ENCODE assay signal across 17 cellular contexts in genomic region chr2:219491278-219491967, GRCh38. TPM values are rescaled to one million over a fixed set of nuclear protein-coding genes. Genes with fewer than 3 reads are reported as not detected.
DNase-seq lines count a peak whose midpoint lies in the region; ATAC-seq, FAIRE-seq and TF ChIP-seq lines count a peak whose summit lies in the region.
"Had no signal": no experiment of that assay in that cellular context is flagged by ENCODE, and none has a peak within 500 bp of the region (broad histone marks: within the 10 kb centered on the region; RNA-seq: fewer than 3 reads in every experiment).

No MANE protein-coding gene starts in this region.

- H2BK120ac ChIP-seq in trophoblast cell (ENCODE audit: insufficient read depth, low read length, poor library complexity): no peak overlapping the region

- intact Hi-C loops in cardiac septum (cut with DNase I) (no loop called here), left cardiac atrium (cut with DNase I) (no loop called here)

- ATAC-seq in left cardiac atrium (peak; percentile 6 to 31), HG03045 (IDR thresholded peaks at IDR 0.05; ENCODE audit: unreplicated experiment) (no peak)

- H4K91ac ChIP-seq in trophoblast cell (ENCODE audit: low read depth, low read length): no peak overlapping the region

- H3K14ac ChIP-seq in trophoblast cell (ENCODE audit: low read length): no peak overlapping the region

- H2AFZ ChIP-seq in trophoblast cell (ENCODE audit: insufficient read depth, low read length, poor library complexity): no peak overlapping the region

- H3K36me3 ChIP-seq in cardiac muscle cell: peaks cover 34% of the 10 kb centered on the region
- no peaks in the 10 kb centered on the region for H3K36me3 ChIP-seq in trophoblast cell (ENCODE audit: control insufficient read depth in 1 of 2, insufficient read depth in 2 of 2, low read length in 2 of 2)
- H3K36me3 ChIP-seq: BLaER1 treated with 17β-estradiol and CSF1 and Interleukin-3, amounts not matched to agents 10 nM and 100 nM had no signal

- no peak overlapping the region for H4K12ac ChIP-seq in trophoblast cell (ENCODE audit: low read depth, low read length)

- no peak overlapping the region for H2BK12ac ChIP-seq in trophoblast cell (ENCODE audit: low read length)

- no peaks in the 10 kb centered on the region for H3K79me2 ChIP-seq in trophoblast cell (ENCODE audit: control insufficient read depth, insufficient read depth, low read length, poor library complexity)

- H3K4me2 ChIP-seq in trophoblast cell (ENCODE audit: low read length): no peak overlapping the region
- H3K4me2 ChIP-seq: BLaER1 treated with 17β-estradiol and CSF1 and Interleukin-3, amounts not matched to agents 10 nM and 100 nM had no signal

- DNase-seq in cardiac muscle cell (ENCODE audit: low read depth in 1 of 2, low spot score in 1 of 2) (no peak), cardiac septum (ENCODE audit: low spot score) (no peak), left cardiac atrium (no peak), trophoblast cell (no peak), frontal cortex (ENCODE audit: low spot score in 2 of 2) (no peak), H4 (ENCODE audit: low spot score) (no peak)
- DNase-seq in stimulated activated CD4-positive, alpha-beta T cell treated with anti-CD3 and anti-CD28 coated beads, Interleukin-12 subunit alpha, Interleukin-12 subunit beta, amount 100 ng/mL, for 4 hours: no peak
- DNase-seq: ACHN; Calu3; CD4-positive, CD25-positive, alpha-beta regulatory T cell; DMS79; H7 had no signal

- no peaks in the 10 kb centered on the region for H3K79me1 ChIP-seq in trophoblast cell (ENCODE audit: low read length)

- H3K9me3 ChIP-seq in cardiac muscle cell (ENCODE audit: low read depth): no peaks in the 10 kb centered on the region
- H3K9me3 ChIP-seq in trophoblast cell (ENCODE audit: insufficient read depth, low read depth, low read length): no peaks in the 10 kb centered on the region
- H3K9me3 ChIP-seq: BLaER1 treated with 17β-estradiol and CSF1 and Interleukin-3, amounts not matched to agents 10 nM and 100 nM had no signal

- TF ChIP-seq CTCF in cardiac muscle cell (IDR thresholded peaks at IDR 0.05; ENCODE audit: low read depth, low read length): no peak

- H4K8ac ChIP-seq in trophoblast cell (ENCODE audit: low read depth, low read length): no peak overlapping the region

- no CpG with 5 or more reads among the region's 14 CpGs for WGBS in trophoblast cell (ENCODE audit: extremely low coverage, insufficient coverage, insufficient read length)

- H3K4me1 ChIP-seq in cardiac muscle cell (ENCODE audit: low read depth): peaks cover 15% of the 10 kb centered on the region
- H3K4me1 ChIP-seq in trophoblast cell (ENCODE audit: control insufficient read depth in 1 of 2, insufficient read depth in 2 of 2, low read length in 2 of 2): peaks cover 0 to 3% of the 10 kb centered on the region in 2 experiments

- H3K27me3 ChIP-seq in cardiac muscle cell (no peaks in the 10 kb centered on the region), trophoblast cell (ENCODE audit: insufficient read depth, low read length) (peaks cover 4% of the 10 kb centered on the region)

- H2AK5ac ChIP-seq in trophoblast cell (ENCODE audit: low read length): no peak overlapping the region

- no peak overlapping the region for H3K23ac ChIP-seq in trophoblast cell (ENCODE audit: low read length)

- no peak overlapping the region for H3K4ac ChIP-seq in trophoblast cell (ENCODE audit: low read depth, low read length)

- H2BK5ac ChIP-seq in trophoblast cell (ENCODE audit: low read depth, low read length, poor library complexity): no peak overlapping the region

- H3K9ac ChIP-seq in trophoblast cell (ENCODE audit: low read length): peak overlapping the region; percentile 5
- H3K9ac ChIP-seq: BLaER1 treated with 17β-estradiol and CSF1 and Interleukin-3, amounts not matched to agents 10 nM and 100 nM had no signal

- H3K27ac ChIP-seq in cardiac muscle cell (peak overlapping the region; percentile 10), trophoblast cell (ENCODE audit: low read depth, low read length) (no peak overlapping the region)
- H3K27ac ChIP-seq: BLaER1 treated with 17β-estradiol and CSF1 and Interleukin-3, amounts not matched to agents 10 nM and 100 nM had no signal

- FAIRE-seq in frontal cortex (lab: Jason Lieb, UNC): no peak
- FAIRE-seq: G401.6, GM12891 had no signal

- H3K4me3 ChIP-seq in cardiac muscle cell (no peak overlapping the region), trophoblast cell (ENCODE audit: low read depth, low read length) (no peak overlapping the region)
- H3K4me3 ChIP-seq: BLaER1 treated with 17β-estradiol and CSF1 and Interleukin-3, amounts not matched to agents 10 nM and 100 nM had no signal

- no peak overlapping the region for H3K18ac ChIP-seq in trophoblast cell (ENCODE audit: low read length)

RNA-seq across cellular contexts. Expression of gene GMPPA, which starts 7.3 kb away (rescaled TPM):
- total RNA-seq in cardiac muscle cell (35.0 and 45.5 TPM in 2 replicates), cardiac septum (22.6 TPM), left cardiac atrium (10 to 100 TPM; 29.0 to 30.0 TPM), frontal cortex (13.0 TPM)
- 52.7 and 67.5 TPM in 2 replicates for polyA plus RNA-seq in cardiac muscle cell
- polyA plus RNA-seq in trophoblast cell (2013): 55.1 and 55.5 TPM in 2 replicates
- 74.0 TPM in 2 replicates for total RNA-seq in H4 (2014; rRNA removed; shearing (Covaris generic))

RNA-seq across cellular contexts. Expression of gene ASIC4, which starts 22.9 kb away (rescaled TPM):
- total RNA-seq in cardiac muscle cell (6.4 and 9.5 TPM in 2 replicates), cardiac septum (0.32 TPM), left cardiac atrium (under 1 TPM in 1 of 2 donors, not detected in 1; 0.32 TPM), frontal cortex (2.9 TPM)
- 3.3 and 4.3 TPM in 2 replicates for polyA plus RNA-seq in cardiac muscle cell
- 0.22 and 0.23 TPM in 2 replicates for polyA plus RNA-seq in trophoblast cell (2013)
- not detected in 2 replicates for total RNA-seq in H4 (2014; rRNA removed; shearing (Covaris generic))
- total RNA-seq: HT1080 had no signal
- polyA plus RNA-seq: CD4-positive, CD25-positive, alpha-beta regulatory T cell had no signal

RNA-seq across cellular contexts. Expression of gene CHPF, which starts 52.2 kb away (rescaled TPM):
- total RNA-seq in cardiac muscle cell: 286 and 301 TPM in 2 replicates
- 208 and 218 TPM in 2 replicates for polyA plus RNA-seq in cardiac muscle cell
- total RNA-seq in cardiac septum: 120 TPM
- 100 to 1,000 TPM in 1 of 2 donors, 10 to 100 TPM in 1; 72.4 to 113 TPM for total RNA-seq in left cardiac atrium
- polyA plus RNA-seq in trophoblast cell (2013): 150 and 167 TPM in 2 replicates
- total RNA-seq in frontal cortex: 24.1 TPM
- total RNA-seq in H4 (2014; rRNA removed; shearing (Covaris generic)): 53.9 and 85.6 TPM in 2 replicates

RNA-seq across cellular contexts. Expression of gene TMEM198, which starts 52.4 kb away (rescaled TPM):
- total RNA-seq in cardiac muscle cell: 6.7 and 7.4 TPM in 2 replicates
- polyA plus RNA-seq in cardiac muscle cell: 8.2 and 12.2 TPM in 2 replicates
- 1.8 TPM for total RNA-seq in cardiac septum
- 1 to 10 TPM; 3.2 to 4.1 TPM for total RNA-seq in left cardiac atrium
- polyA plus RNA-seq in trophoblast cell (2013): 5.0 and 5.5 TPM in 2 replicates
- 14.7 TPM for total RNA-seq in frontal cortex
- 0.86 and 1.9 TPM in 2 replicates for total RNA-seq in H4 (2014; rRNA removed; shearing (Covaris generic))
- polyA plus RNA-seq: CD4-positive, CD25-positive, alpha-beta regulatory T cell had no signal

RNA-seq across cellular contexts. Expression of gene SPEG, which starts 56.8 kb away (rescaled TPM):
- total RNA-seq in cardiac muscle cell (275 and 292 TPM in 2 replicates), cardiac septum (199 TPM), left cardiac atrium (10 to 100 TPM; 94.6 to 94.9 TPM), frontal cortex (13.0 TPM)
- polyA plus RNA-seq in cardiac muscle cell: 185 and 188 TPM in 2 replicates
- polyA plus RNA-seq in trophoblast cell (2013): 28.0 and 28.6 TPM in 2 replicates
- total RNA-seq in H4 (2014; rRNA removed; shearing (Covaris generic)): 2.5 and 3.7 TPM in 2 replicates
